In the genomic region with DNA sequence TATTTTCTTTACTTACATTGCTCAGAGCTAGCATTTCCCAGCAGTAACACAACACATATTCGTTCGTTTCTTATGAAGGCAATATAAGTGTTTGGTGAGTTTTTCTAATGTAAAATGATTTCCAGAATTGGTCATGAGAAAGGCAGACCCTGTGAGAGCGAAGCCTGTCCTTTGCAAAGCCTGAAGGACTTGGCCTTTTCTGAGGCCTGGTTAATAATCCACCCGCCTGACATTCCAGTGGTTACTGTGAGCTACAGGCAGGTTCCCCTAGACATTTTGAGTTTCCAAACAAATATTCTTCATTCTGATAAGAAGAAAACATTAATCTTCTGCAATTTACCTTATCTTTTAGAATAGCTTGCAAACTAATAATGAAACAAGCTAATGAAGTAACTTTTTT, we compare ENCODE assay signal across 25 cellular contexts. TPM values are rescaled to one million over a fixed set of nuclear protein-coding genes. Genes with fewer than 3 reads are reported as not detected.
DNase-seq lines count a peak whose midpoint lies in the region; ATAC-seq and TF ChIP-seq lines count a peak whose summit lies in the region.
"Had no signal": no experiment of that assay in that cellular context is flagged by ENCODE, and none has a peak within 500 bp of the region (broad histone marks: within the 10 kb centered on the region; RNA-seq: fewer than 3 reads in every experiment).

No MANE protein-coding gene starts in this region.

- H3K27ac Mint-ChIP-seq in Calu3 (ENCODE audit: unreplicated experiment) (no peak overlapping the region), WTC11 (peak overlapping the region; percentile 88)

- H3K27me3 Mint-ChIP-seq in Calu3 (ENCODE audit: unreplicated experiment) (no peaks in the 10 kb centered on the region), WTC11 (ENCODE audit: low read depth) (no peaks in the 10 kb centered on the region)

- no peak overlapping the region for H3K27ac ChIP-seq in psoas muscle
- H3K27ac ChIP-seq in sigmoid colon, result no peak overlapping the region
- H3K27ac ChIP-seq: C4-2B, foreskin keratinocyte had no signal

- TF ChIP-seq CTCF in Calu3 (IDR thresholded peaks at IDR 0.05; ENCODE audit: unreplicated experiment) (no peak), WTC11 (IDR thresholded peaks at IDR 0.05) (no peak), psoas muscle (IDR thresholded peaks at IDR 0.05) (no peak), sigmoid colon (IDR thresholded peaks at IDR 0.05) (no peak)

- H3K4me3 Mint-ChIP-seq in Calu3 (ENCODE audit: low read depth, unreplicated experiment) (no peak overlapping the region), WTC11 (no peak overlapping the region)

- H3K27me3 ChIP-seq in psoas muscle (ENCODE audit: insufficient read depth in 3 of 3, low read length in 2 of 3) (no peaks in the 10 kb centered on the region), sigmoid colon (no peaks in the 10 kb centered on the region)
- H3K27me3 ChIP-seq: foreskin keratinocyte had no signal

- DNase-seq in Calu3 (peak; percentile 8), WTC11 (ENCODE audit: low spot score) (no peak), iris pigment epithelial cell (ENCODE audit: low read depth) (peak; percentile 6), mucosa of gallbladder (ENCODE audit: low spot score) (peak; percentile 21), NCI-H446 treated with DMSO at 0.1 percent for 48 hours (lab: John Stamatoyannopoulos, UW) (no peak), psoas muscle (no peak), sigmoid colon (no peak)
- DNase-seq: activated CD4-positive, alpha-beta T cell treated with anti-CD3 and anti-CD28 coated beads, Interleukin-2, amount 50 U/mL, for 4 hours; activated CD8-positive, alpha-beta memory T cell treated with anti-CD3 and anti-CD28 coated beads, Interleukin-2, amount 50 U/mL, for 48 hours; activated effector memory CD4-positive, alpha-beta T cell treated with Interleukin-2 at 50 U/mL for 16 hours; dermis blood vessel endothelial cell; DMS 273 treated with DMSO at 0.1 percent for 48 hours; foreskin keratinocyte; GDM1; GOT3; hypothalamus; left colon; mucosa of descending colon; NCI-H1048; NCI-H1930; T-helper 2 cell had no signal

- TF ChIP-seq POLR2A in GM18505 (IDR thresholded peaks at IDR 0.05; ENCODE audit: borderline replicate concordance, extremely low read depth, insufficient read depth, insufficient read length), result no peak
- TF ChIP-seq POLR2A in sigmoid colon (IDR thresholded peaks at IDR 0.05), result no peak

- no peaks in the 10 kb centered on the region for H3K36me3 Mint-ChIP-seq in Calu3 (ENCODE audit: insufficient read depth, unreplicated experiment)
- H3K36me3 Mint-ChIP-seq in WTC11, result peaks cover 24% of the 10 kb centered on the region

- no peaks in the 10 kb centered on the region for H3K4me1 Mint-ChIP-seq in Calu3 (ENCODE audit: low read depth, unreplicated experiment)
- peaks cover 80% of the 10 kb centered on the region for H3K4me1 Mint-ChIP-seq in WTC11

- no peaks in the 10 kb centered on the region for H3K36me3 ChIP-seq in psoas muscle (ENCODE audit: insufficient read depth in 1 of 2, low read depth in 1 of 2)
- no peaks in the 10 kb centered on the region for H3K36me3 ChIP-seq in sigmoid colon

- CTCF ChIA-PET in Calu3 (lab: Charles Lee) (no interaction called here), WTC11 (lab: Charles Lee) (interaction anchor here (1.0 kb wide), 1 partner anchor 38 kb away, joined by 3 read pairs; the partner anchor contains the start of gene ADAMTS16)

- POLR2A ChIA-PET in WTC11 (lab: Charles Lee), result no interaction called here

- H3K4me1 ChIP-seq in psoas muscle (no peaks in the 10 kb centered on the region), sigmoid colon (no peaks in the 10 kb centered on the region)
- H3K4me1 ChIP-seq: foreskin keratinocyte had no signal

- no peak for ATAC-seq in WTC11
- ATAC-seq in GM18505 (IDR thresholded peaks at IDR 0.05; ENCODE audit: unreplicated experiment), result no peak
- ATAC-seq in psoas muscle, result no peak
- ATAC-seq: foreskin keratinocyte, left colon, mucosa of descending colon had no signal

- 80 to 88% (median 86%) methylated on average over 4 of the region's 4 CpGs for WGBS in psoas muscle, 3 donors
- 41 to 70% methylated on average over 4 of the region's 4 CpGs for WGBS in sigmoid colon, 2 donors

- no peak for TF ChIP-seq EP300 in sigmoid colon (IDR thresholded peaks at IDR 0.05)

- H3K9me3 ChIP-seq in psoas muscle (no peaks in the 10 kb centered on the region), sigmoid colon (no peaks in the 10 kb centered on the region)
- H3K9me3 ChIP-seq: mucosa of descending colon had no signal

- peaks cover 14% of the 10 kb centered on the region for H3K9me3 Mint-ChIP-seq in Calu3 (ENCODE audit: low read depth, unreplicated experiment)
- H3K9me3 Mint-ChIP-seq in WTC11, result peaks cover 15% of the 10 kb centered on the region

- no TSS peak for BruUV-seq in Calu3 (replicated peaks; lab: Mats Ljungman, UMichigan)

- no peak overlapping the region for H3K4me3 ChIP-seq in psoas muscle
- no peak overlapping the region for H3K4me3 ChIP-seq in sigmoid colon
- H3K4me3 ChIP-seq: mucosa of descending colon had no signal

- intact Hi-C loops in Calu3 (cut with micrococcal nuclease; ENCODE audit: unreplicated experiment) (no loop called here), psoas muscle (cut with DNase I) (no loop called here), sigmoid colon (cut with DNase I) (no loop called here)

TF ChIP-seq in WTC11, 78 proteins besides CTCF, POLR2A, EP300 and RAD21 (continues in another document):
- TF ChIP-seq, protein P1, sequence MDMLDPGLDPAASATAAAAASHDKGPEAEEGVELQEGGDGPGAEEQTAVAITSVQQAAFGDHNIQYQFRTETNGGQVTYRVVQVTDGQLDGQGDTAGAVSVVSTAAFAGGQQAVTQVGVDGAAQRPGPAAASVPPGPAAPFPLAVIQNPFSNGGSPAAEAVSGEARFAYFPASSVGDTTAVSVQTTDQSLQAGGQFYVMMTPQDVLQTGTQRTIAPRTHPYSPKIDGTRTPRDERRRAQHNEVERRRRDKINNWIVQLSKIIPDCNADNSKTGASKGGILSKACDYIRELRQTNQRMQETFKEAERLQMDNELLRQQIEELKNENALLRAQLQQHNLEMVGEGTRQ (CRISPR knock-in tag; IDR thresholded peaks at IDR 0.05), result no peak
- no peak for TF ChIP-seq NR2C2 (CRISPR knock-in tag; IDR thresholded peaks at IDR 0.05)
- TF ChIP-seq JAZF1 (CRISPR knock-in tag; IDR thresholded peaks at IDR 0.05), result no peak
- no peak for TF ChIP-seq GABPB1 (CRISPR knock-in tag; IDR thresholded peaks at IDR 0.05)
- TF ChIP-seq TEAD1 (CRISPR knock-in tag; IDR thresholded peaks at IDR 0.05), result no peak
- TF ChIP-seq FOXP4 (CRISPR knock-in tag; IDR thresholded peaks at IDR 0.05), result no peak
- no peak for TF ChIP-seq ZNF121 (CRISPR knock-in tag; IDR thresholded peaks at IDR 0.05)
- TF ChIP-seq MLX (CRISPR knock-in tag; IDR thresholded peaks at IDR 0.05), result no peak
- TF ChIP-seq ZNF416 (CRISPR knock-in tag; IDR thresholded peaks at IDR 0.05), result no peak

RNA-seq across cellular contexts. Expression of gene ADAMTS16, which starts 38.0 kb away (rescaled TPM):
- total RNA-seq in Calu3 (2022), result not detected in 2 replicates
- 30.1 to 34.6 TPM (median 30.7 TPM) in 3 replicates for total RNA-seq in WTC11 (2021)
- total RNA-seq in mucosa of gallbladder, result 0.78 TPM
- under 1 TPM in 3 of 4 donors, not detected in 1; 0.08 to 0.27 (median 0.21) TPM for total RNA-seq in psoas muscle
- under 1 TPM; 0.01 to 0.04 (median 0.01) TPM for polyA plus RNA-seq in psoas muscle
- total RNA-seq in sigmoid colon, result 1 to 10 TPM in 1 of 4 donors, under 1 TPM in 2, not detected in 1; under 0.01 to 5.3 (median 0.16) TPM
- under 1 TPM in 2 of 3 donors, not detected in 1; 0.04 to 0.60 TPM for polyA plus RNA-seq in sigmoid colon
- total RNA-seq: dermis blood vessel endothelial cell, foreskin keratinocyte, NCI-H460, SK-MEL-5 had no signal
- polyA plus RNA-seq: foreskin keratinocyte had no signal

Comparison
In these comparisons a context has a peak if more than half of its experiments do, and no peak if none do; other contexts are left out.
1. DNase-seq: peak in Calu3 (single experiment), iris pigment epithelial cell (single experiment) and mucosa of gallbladder (single experiment); none in WTC11 (single experiment), NCI-H446 treated with DMSO at 0.1 percent for 48 hours (single experiment), psoas muscle (0 of 2) and sigmoid colon (single experiment).